1 cellular context compared by ENCODE assay signal in the genomic region with DNA sequence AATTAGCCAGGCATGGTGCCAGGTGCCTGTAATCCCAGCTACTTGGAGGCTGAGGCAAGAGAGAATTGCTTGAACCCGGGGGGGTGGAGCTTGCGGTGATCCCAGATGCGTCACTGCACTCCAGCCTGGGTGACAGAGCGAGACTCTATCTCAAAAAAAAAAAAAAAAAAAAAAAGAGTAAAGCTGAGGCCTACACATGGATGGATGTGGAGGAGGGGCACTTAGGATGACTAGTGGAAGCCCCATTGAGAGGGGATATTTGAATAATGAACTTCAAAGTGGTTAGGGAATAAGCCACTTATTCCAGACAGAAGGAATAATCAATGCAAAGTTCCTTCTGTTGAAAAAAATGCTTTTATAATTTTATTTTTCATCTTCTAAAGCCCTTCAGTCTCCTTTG.
TF ChIP-seq lines count a peak whose summit lies in the region.

No MANE protein-coding gene starts in this region.

TF ChIP-seq in GM23338, 12 proteins besides CTCF, POLR2A, EP300 and RAD21 (continued from another document):
- TF ChIP-seq, protein P1, sequence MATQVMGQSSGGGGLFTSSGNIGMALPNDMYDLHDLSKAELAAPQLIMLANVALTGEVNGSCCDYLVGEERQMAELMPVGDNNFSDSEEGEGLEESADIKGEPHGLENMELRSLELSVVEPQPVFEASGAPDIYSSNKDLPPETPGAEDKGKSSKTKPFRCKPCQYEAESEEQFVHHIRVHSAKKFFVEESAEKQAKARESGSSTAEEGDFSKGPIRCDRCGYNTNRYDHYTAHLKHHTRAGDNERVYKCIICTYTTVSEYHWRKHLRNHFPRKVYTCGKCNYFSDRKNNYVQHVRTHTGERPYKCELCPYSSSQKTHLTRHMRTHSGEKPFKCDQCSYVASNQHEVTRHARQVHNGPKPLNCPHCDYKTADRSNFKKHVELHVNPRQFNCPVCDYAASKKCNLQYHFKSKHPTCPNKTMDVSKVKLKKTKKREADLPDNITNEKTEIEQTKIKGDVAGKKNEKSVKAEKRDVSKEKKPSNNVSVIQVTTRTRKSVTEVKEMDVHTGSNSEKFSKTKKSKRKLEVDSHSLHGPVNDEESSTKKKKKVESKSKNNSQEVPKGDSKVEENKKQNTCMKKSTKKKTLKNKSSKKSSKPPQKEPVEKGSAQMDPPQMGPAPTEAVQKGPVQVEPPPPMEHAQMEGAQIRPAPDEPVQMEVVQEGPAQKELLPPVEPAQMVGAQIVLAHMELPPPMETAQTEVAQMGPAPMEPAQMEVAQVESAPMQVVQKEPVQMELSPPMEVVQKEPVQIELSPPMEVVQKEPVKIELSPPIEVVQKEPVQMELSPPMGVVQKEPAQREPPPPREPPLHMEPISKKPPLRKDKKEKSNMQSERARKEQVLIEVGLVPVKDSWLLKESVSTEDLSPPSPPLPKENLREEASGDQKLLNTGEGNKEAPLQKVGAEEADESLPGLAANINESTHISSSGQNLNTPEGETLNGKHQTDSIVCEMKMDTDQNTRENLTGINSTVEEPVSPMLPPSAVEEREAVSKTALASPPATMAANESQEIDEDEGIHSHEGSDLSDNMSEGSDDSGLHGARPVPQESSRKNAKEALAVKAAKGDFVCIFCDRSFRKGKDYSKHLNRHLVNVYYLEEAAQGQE (IDR thresholded peaks at IDR 0.05; ENCODE audit: unreplicated experiment), result no peak
- no peak for TF ChIP-seq EZH2phosphoT487 (IDR thresholded peaks at IDR 0.05; ENCODE audit: unreplicated experiment)
- TF ChIP-seq, protein P2, sequence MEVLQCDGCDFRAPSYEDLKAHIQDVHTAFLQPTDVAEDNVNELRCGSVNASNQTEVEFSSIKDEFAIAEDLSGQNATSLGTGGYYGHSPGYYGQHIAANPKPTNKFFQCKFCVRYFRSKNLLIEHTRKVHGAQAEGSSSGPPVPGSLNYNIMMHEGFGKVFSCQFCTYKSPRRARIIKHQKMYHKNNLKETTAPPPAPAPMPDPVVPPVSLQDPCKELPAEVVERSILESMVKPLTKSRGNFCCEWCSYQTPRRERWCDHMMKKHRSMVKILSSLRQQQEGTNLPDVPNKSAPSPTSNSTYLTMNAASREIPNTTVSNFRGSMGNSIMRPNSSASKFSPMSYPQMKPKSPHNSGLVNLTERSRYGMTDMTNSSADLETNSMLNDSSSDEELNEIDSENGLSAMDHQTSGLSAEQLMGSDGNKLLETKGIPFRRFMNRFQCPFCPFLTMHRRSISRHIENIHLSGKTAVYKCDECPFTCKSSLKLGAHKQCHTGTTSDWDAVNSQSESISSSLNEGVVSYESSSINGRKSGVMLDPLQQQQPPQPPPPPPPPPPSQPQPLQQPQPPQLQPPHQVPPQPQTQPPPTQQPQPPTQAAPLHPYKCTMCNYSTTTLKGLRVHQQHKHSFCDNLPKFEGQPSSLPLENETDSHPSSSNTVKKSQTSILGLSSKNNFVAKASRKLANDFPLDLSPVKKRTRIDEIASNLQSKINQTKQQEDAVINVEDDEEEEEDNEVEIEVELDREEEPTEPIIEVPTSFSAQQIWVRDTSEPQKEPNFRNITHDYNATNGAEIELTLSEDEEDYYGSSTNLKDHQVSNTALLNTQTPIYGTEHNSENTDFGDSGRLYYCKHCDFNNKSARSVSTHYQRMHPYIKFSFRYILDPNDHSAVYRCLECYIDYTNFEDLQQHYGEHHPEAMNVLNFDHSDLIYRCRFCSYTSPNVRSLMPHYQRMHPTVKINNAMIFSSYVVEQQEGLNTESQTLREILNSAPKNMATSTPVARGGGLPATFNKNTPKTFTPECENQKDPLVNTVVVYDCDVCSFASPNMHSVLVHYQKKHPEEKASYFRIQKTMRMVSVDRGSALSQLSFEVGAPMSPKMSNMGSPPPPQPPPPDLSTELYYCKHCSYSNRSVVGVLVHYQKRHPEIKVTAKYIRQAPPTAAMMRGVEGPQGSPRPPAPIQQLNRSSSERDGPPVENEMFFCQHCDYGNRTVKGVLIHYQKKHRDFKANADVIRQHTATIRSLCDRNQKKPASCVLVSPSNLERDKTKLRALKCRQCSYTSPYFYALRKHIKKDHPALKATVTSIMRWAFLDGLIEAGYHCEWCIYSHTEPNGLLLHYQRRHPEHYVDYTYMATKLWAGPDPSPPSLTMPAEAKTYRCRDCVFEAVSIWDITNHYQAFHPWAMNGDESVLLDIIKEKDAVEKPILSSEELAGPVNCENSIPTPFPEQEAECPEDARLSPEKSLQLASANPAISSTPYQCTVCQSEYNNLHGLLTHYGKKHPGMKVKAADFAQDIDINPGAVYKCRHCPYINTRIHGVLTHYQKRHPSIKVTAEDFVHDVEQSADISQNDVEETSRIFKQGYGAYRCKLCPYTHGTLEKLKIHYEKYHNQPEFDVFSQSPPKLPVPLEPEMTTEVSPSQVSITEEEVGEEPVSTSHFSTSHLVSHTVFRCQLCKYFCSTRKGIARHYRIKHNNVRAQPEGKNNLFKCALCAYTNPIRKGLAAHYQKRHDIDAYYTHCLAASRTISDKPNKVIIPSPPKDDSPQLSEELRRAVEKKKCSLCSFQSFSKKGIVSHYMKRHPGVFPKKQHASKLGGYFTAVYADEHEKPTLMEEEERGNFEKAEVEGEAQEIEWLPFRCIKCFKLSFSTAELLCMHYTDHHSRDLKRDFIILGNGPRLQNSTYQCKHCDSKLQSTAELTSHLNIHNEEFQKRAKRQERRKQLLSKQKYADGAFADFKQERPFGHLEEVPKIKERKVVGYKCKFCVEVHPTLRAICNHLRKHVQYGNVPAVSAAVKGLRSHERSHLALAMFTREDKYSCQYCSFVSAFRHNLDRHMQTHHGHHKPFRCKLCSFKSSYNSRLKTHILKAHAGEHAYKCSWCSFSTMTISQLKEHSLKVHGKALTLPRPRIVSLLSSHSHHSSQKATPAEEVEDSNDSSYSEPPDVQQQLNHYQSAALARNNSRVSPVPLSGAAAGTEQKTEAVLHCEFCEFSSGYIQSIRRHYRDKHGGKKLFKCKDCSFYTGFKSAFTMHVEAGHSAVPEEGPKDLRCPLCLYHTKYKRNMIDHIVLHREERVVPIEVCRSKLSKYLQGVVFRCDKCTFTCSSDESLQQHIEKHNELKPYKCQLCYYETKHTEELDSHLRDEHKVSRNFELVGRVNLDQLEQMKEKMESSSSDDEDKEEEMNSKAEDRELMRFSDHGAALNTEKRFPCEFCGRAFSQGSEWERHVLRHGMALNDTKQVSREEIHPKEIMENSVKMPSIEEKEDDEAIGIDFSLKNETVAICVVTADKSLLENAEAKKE (CRISPR knock-in tag; IDR thresholded peaks at IDR 0.05), result no peak
- TF ChIP-seq ZNF331 (CRISPR knock-in tag; IDR thresholded peaks at IDR 0.05; ENCODE audit: low read depth), result no peak
- TF ChIP-seq, protein P3, sequence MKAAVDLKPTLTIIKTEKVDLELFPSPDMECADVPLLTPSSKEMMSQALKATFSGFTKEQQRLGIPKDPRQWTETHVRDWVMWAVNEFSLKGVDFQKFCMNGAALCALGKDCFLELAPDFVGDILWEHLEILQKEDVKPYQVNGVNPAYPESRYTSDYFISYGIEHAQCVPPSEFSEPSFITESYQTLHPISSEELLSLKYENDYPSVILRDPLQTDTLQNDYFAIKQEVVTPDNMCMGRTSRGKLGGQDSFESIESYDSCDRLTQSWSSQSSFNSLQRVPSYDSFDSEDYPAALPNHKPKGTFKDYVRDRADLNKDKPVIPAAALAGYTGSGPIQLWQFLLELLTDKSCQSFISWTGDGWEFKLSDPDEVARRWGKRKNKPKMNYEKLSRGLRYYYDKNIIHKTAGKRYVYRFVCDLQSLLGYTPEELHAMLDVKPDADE (IDR thresholded peaks at IDR 0.05), result no peak
